In genomic region chr9:121447341-121447834, GRCh38 we compare ENCODE assay signal across 15 cellular contexts. TPM values are rescaled to one million over a fixed set of nuclear protein-coding genes. Genes with fewer than 3 reads are reported as not detected.
DNase-seq lines count a peak whose midpoint lies in the region; ATAC-seq and TF ChIP-seq lines count a peak whose summit lies in the region.
"Had no signal": no experiment of that assay in that cellular context is flagged by ENCODE, and none has a peak within 500 bp of the region (broad histone marks: within the 10 kb centered on the region; RNA-seq: fewer than 3 reads in every experiment).

No MANE protein-coding gene starts in this region.

- H3K9me3 ChIP-seq in mesenchymal stem cell (ENCODE audit: control insufficient read depth, low read length): no peaks in the 10 kb centered on the region
- H3K9me3 ChIP-seq in ovary: no peaks in the 10 kb centered on the region
- H3K9me3 ChIP-seq: breast epithelium had no signal

- no peak overlapping the region for H3K23ac ChIP-seq in mesenchymal stem cell (ENCODE audit: low read length in 2 of 2)

- intact Hi-C loops in posterior vena cava (cut with DNase I): no loop called here
- intact Hi-C loops in ovary (cut with DNase I): no loop called here

- no peak overlapping the region for H3K18ac ChIP-seq in mesenchymal stem cell (ENCODE audit: low read depth in 1 of 2, low read length in 2 of 2)

- no peak overlapping the region for H3K14ac ChIP-seq in mesenchymal stem cell (ENCODE audit: low read length in 2 of 2)

- in situ Hi-C loops in astrocyte of the spinal cord (cut with HindIII; ENCODE audit: low sequenced_read_pairs): no loop called here

- H4K91ac ChIP-seq in mesenchymal stem cell (ENCODE audit: low read length): no peak overlapping the region

- peak; percentile 36 for DNase-seq in CMK (ENCODE audit: low read depth)
- DNase-seq in Jurkat, Clone E6-1 (ENCODE audit: low read depth, low spot score): peak; percentile 59
- peak; percentile 90 for DNase-seq in astrocyte of the spinal cord (ENCODE audit: low read depth, low spot score)
- DNase-seq in mesenchymal stem cell: peak; percentile 67
- no peak for DNase-seq in posterior vena cava (ENCODE audit: low spot score)
- no peak for DNase-seq in ovary
- DNase-seq: activated T-cell treated with anti-CD3 and anti-CD28 coated beads, Interleukin-2, amount 50 U/mL, for 1 hour; midbrain; NCI-H1930; retina had no signal

- no peak overlapping the region for H3K4ac ChIP-seq in mesenchymal stem cell (ENCODE audit: low read depth in 1 of 2, low read length in 2 of 2)

- WGBS in mesenchymal stem cell: 51% methylated on average over 5 of the region's 6 CpGs
- 43 to 45% (median 44%) methylated on average over 6 of the region's 6 CpGs for WGBS in ovary, 3 donors

- H3K79me1 ChIP-seq in mesenchymal stem cell (replicated peaks; ENCODE audit: low read length, poor library complexity, severe bottlenecking): no peaks in the 10 kb centered on the region

- H3K4me1 ChIP-seq in mesenchymal stem cell (ENCODE audit: control insufficient read depth, insufficient read depth, low read depth, low read length) (peaks cover 3% of the 10 kb centered on the region), ovary (ENCODE audit: insufficient read depth) (no peaks in the 10 kb centered on the region)
- H3K4me1 ChIP-seq: breast epithelium had no signal

- TF ChIP-seq EP300 in ovary (IDR thresholded peaks at IDR 0.05): no peak

- H2BK12ac ChIP-seq in mesenchymal stem cell (ENCODE audit: low read length in 2 of 2): no peak overlapping the region

- no peak overlapping the region for H2AFZ ChIP-seq in mesenchymal stem cell (ENCODE audit: low read depth, low read length)

- H2BK120ac ChIP-seq in mesenchymal stem cell (ENCODE audit: low read depth, low read length): no peak overlapping the region

- no peaks in the 10 kb centered on the region for H3K36me3 ChIP-seq in mesenchymal stem cell (ENCODE audit: control insufficient read depth in 1 of 2, insufficient read depth in 2 of 2, low read depth in 1 of 2, low read length in 2 of 2)
- no peaks in the 10 kb centered on the region for H3K36me3 ChIP-seq in ovary
- H3K36me3 ChIP-seq: breast epithelium had no signal

- no peak overlapping the region for H2BK15ac ChIP-seq in mesenchymal stem cell (ENCODE audit: low read depth, poor library complexity, severe bottlenecking)

- H4K8ac ChIP-seq in mesenchymal stem cell (ENCODE audit: low read length): no peak overlapping the region

- H2BK5ac ChIP-seq in mesenchymal stem cell (ENCODE audit: low read depth, low read length, poor library complexity, severe bottlenecking): no peak overlapping the region

- H3K27ac ChIP-seq in mesenchymal stem cell (ENCODE audit: low read length, poor library complexity, severe bottlenecking) (no peak overlapping the region), ovary (no peak overlapping the region)

- H3K4me3 ChIP-seq in Jurkat, Clone E6-1 (ENCODE audit: low read length): no peak overlapping the region
- H3K4me3 ChIP-seq in astrocyte of the spinal cord (ENCODE audit: low read depth, low read length) (no peak overlapping the region), mesenchymal stem cell (ENCODE audit: insufficient read depth in 1 of 2, low read depth in 1 of 2, low read length in 2 of 2) (no peak overlapping the region), ovary (no peak overlapping the region)
- H3K4me3 ChIP-seq: breast epithelium had no signal

- TF ChIP-seq POLR2A in ovary (IDR thresholded peaks at IDR 0.05): no peak

- ATAC-seq in GM19328 (IDR thresholded peaks at IDR 0.05; ENCODE audit: unreplicated experiment): no peak
- no peak for ATAC-seq in GM21360 (IDR thresholded peaks at IDR 0.05; ENCODE audit: unreplicated experiment)
- ATAC-seq: activated CD4-positive, CD25-positive, alpha-beta regulatory T cell treated with anti-CD3 and anti-CD28 coated beads, Interleukin-2, amount 50 U/mL, for 24 hours had no signal

- H3K4me2 ChIP-seq in mesenchymal stem cell (ENCODE audit: low read length, poor library complexity, severe bottlenecking): no peak overlapping the region

- TF ChIP-seq CTCF in astrocyte of the spinal cord (IDR thresholded peaks at IDR 0.05; ENCODE audit: low read depth, low read length) (no peak), ovary (IDR thresholded peaks at IDR 0.05) (no peak)

- H3K27me3 ChIP-seq in mesenchymal stem cell (ENCODE audit: control insufficient read depth in 1 of 2, insufficient read depth in 1 of 2, low read length in 2 of 2) (peaks cover 41 to 80% of the 10 kb centered on the region in 2 experiments), ovary (no peaks in the 10 kb centered on the region)
- H3K27me3 ChIP-seq: breast epithelium had no signal

- H2AK5ac ChIP-seq in mesenchymal stem cell (ENCODE audit: low read length, severe bottlenecking): no peak overlapping the region

- no peak overlapping the region for H3K9ac ChIP-seq in mesenchymal stem cell (ENCODE audit: low read length)

RNA-seq across cellular contexts. Expression of gene GGTA1, which starts 52.3 kb away (rescaled TPM):
- polyA plus RNA-seq in Jurkat, Clone E6-1 (2012; ENCODE audit: insufficient read depth, insufficient read length): not detected
- not detected for polyA plus RNA-seq in mesenchymal stem cell (2013, experiment 1 of 2)
- not detected for polyA plus RNA-seq in mesenchymal stem cell (2013, experiment 2 of 2)
- total RNA-seq in posterior vena cava: 10 to 100 TPM in 1 of 2 donors, 1 to 10 TPM in 1; 3.8 to 11.0 TPM
- 1 to 10 TPM in 6 of 7 donors, under 1 TPM in 1; 0.38 to 3.2 (median 2.2) TPM for total RNA-seq in ovary
- polyA plus RNA-seq in ovary: 10 to 100 TPM in 1 of 2 donors, 1 to 10 TPM in 1; 3.7 to 33.1 TPM
- total RNA-seq: HT-29 had no signal

Comparison
In these comparisons a context has a peak if more than half of its experiments do, and no peak if none do; other contexts are left out.
1. DNase-seq: peak in CMK (single experiment), Jurkat, Clone E6-1 (single experiment), astrocyte of the spinal cord (single experiment) and mesenchymal stem cell (single experiment); none in posterior vena cava (single experiment) and ovary (0 of 5).